In genomic region chr7:29565982-29566746, GRCh38 we compare ENCODE assay signal across 9 cellular contexts. TPM values are rescaled to one million over a fixed set of nuclear protein-coding genes. Genes with fewer than 3 reads are reported as not detected.
DNase-seq lines count a peak whose midpoint lies in the region; ATAC-seq and TF ChIP-seq lines count a peak whose summit lies in the region.
"Had no signal": no experiment of that assay in that cellular context is flagged by ENCODE, and none has a peak within 500 bp of the region (broad histone marks: within the 10 kb centered on the region; RNA-seq: fewer than 3 reads in every experiment).

No MANE protein-coding gene starts in this region.

- H3K27me3 ChIP-seq in BJ (ENCODE audit: control insufficient read depth, insufficient read depth, low read length) (peaks cover 10% of the 10 kb centered on the region), RWPE2 (ENCODE audit: insufficient read depth, poor library complexity, severe bottlenecking) (no peaks in the 10 kb centered on the region), parathyroid adenoma (ENCODE audit: control insufficient read depth, insufficient read depth, low read length) (no peaks in the 10 kb centered on the region)

- H3K79me2 ChIP-seq in parathyroid adenoma, result no peaks in the 10 kb centered on the region

- H3K4me2 ChIP-seq in parathyroid adenoma (ENCODE audit: low read length), result peak overlapping the region; percentile 63

- peak overlapping the region; percentile 54 for H3K4me3 Mint-ChIP-seq in glutamatergic neuron (ENCODE audit: unreplicated experiment)

- H3K4me3 ChIP-seq in BJ (ENCODE audit: low read depth, low read length) (peak overlapping the region; percentile 45), RWPE2 (ENCODE audit: severe bottlenecking) (no peak overlapping the region), parathyroid adenoma (ENCODE audit: low read depth, low read length) (peak overlapping the region; percentile 69)

- peak overlapping the region; percentile 64 for H2AFZ ChIP-seq in parathyroid adenoma

- H3K36me3 ChIP-seq in BJ (ENCODE audit: control insufficient read depth, insufficient read depth, low read length), result no peaks in the 10 kb centered on the region
- H3K36me3 ChIP-seq in RWPE2 (ENCODE audit: low read depth), result no peaks in the 10 kb centered on the region
- no peaks in the 10 kb centered on the region for H3K36me3 ChIP-seq in parathyroid adenoma (ENCODE audit: control insufficient read depth, insufficient read depth, low read length)

- DNase-seq in BJ (ENCODE audit: low read depth) (no peak), RWPE2 (ENCODE audit: low spot score) (peak; percentile 54), glutamatergic neuron (peak; percentile 33), NCI-H2107 (lab: John Stamatoyannopoulos, UW) (no peak), NCI-H82 (lab: John Stamatoyannopoulos, UW) (no peak)
- DNase-seq in stimulated activated CD4-positive, alpha-beta T cell treated with anti-CD3 and anti-CD28 coated beads, Interleukin-2, amount 100 ng/mL, for 48 hours, result no peak

- ATAC-seq in RWPE2 (ENCODE audit: low read depth) (no peak), HG03045 (IDR thresholded peaks at IDR 0.05; ENCODE audit: unreplicated experiment) (no peak)

- H3K27me3 Mint-ChIP-seq in glutamatergic neuron (ENCODE audit: unreplicated experiment), result peaks cover 21% of the 10 kb centered on the region

- CTCF ChIA-PET in BJ (lab: Yijun Ruan, JAX), result interaction anchor here (0.6 to 1.7 kb wide), 2 partner anchors 13 to 23 kb away, joined by 3 to 5 read pairs; no protein-coding TSS in a partner anchor

- H3K9me3 ChIP-seq in RWPE2 (ENCODE audit: severe bottlenecking), result no peaks in the 10 kb centered on the region
- H3K9me3 ChIP-seq in parathyroid adenoma (ENCODE audit: control insufficient read depth, low read length), result no peaks in the 10 kb centered on the region

- POLR2A ChIA-PET in BJ (lab: Charles Lee), result no interaction called here

- H3K4me1 ChIP-seq in RWPE2 (ENCODE audit: insufficient read depth, poor library complexity, severe bottlenecking) (peaks cover 9% of the 10 kb centered on the region), parathyroid adenoma (no peaks in the 10 kb centered on the region)

- peaks cover 4% of the 10 kb centered on the region for H3K4me1 Mint-ChIP-seq in glutamatergic neuron (ENCODE audit: low read depth, unreplicated experiment)

- no peak for TF ChIP-seq CTCF in BJ (IDR thresholded peaks at IDR 0.05; ENCODE audit: insufficient read depth, low read depth, low read length)
- TF ChIP-seq CTCF in RWPE2 (IDR thresholded peaks at IDR 0.05; ENCODE audit: poor library complexity, severe bottlenecking), result no peak
- no peak for TF ChIP-seq CTCF in glutamatergic neuron (IDR thresholded peaks at IDR 0.05; ENCODE audit: partially characterized antibody, unreplicated experiment)
- no peak for TF ChIP-seq CTCF in parathyroid adenoma (IDR thresholded peaks at IDR 0.05)

- no peaks in the 10 kb centered on the region for H3K36me3 Mint-ChIP-seq in glutamatergic neuron (ENCODE audit: unreplicated experiment)

- no peak overlapping the region for H3K9ac ChIP-seq in parathyroid adenoma

- H3K27ac ChIP-seq in RWPE2 (ENCODE audit: poor library complexity, severe bottlenecking) (no peak overlapping the region), parathyroid adenoma (no peak overlapping the region)

- no peak overlapping the region for H3K27ac Mint-ChIP-seq in glutamatergic neuron (ENCODE audit: unreplicated experiment)

- peaks cover 2% of the 10 kb centered on the region for H3K9me3 Mint-ChIP-seq in glutamatergic neuron (ENCODE audit: unreplicated experiment)

RNA-seq across cellular contexts. Expression of gene PRR15, which starts 2.5 kb away (rescaled TPM):
- polyA plus RNA-seq in BJ (2011; rRNA removed), result 0.11 and 0.63 TPM in 2 replicates
- polyA minus RNA-seq in BJ (2011; rRNA and poly(A)+ RNA removed), result 0.14 TPM in 1 of 2 replicates, not detected in the other
- not detected for total RNA-seq in glutamatergic neuron (ENCODE audit: unreplicated experiment)
- total RNA-seq: SK-MEL-5 had no signal

Comparison
In these comparisons a context has a peak if more than half of its experiments do, and no peak if none do; other contexts are left out.
1. DNase-seq: peak in RWPE2 (single experiment) and glutamatergic neuron (single experiment); none in BJ (single experiment), NCI-H2107 (single experiment), stimulated activated CD4-positive, alpha-beta T cell treated with anti-CD3 and anti-CD28 coated beads, Interleukin-2, amount 100 ng/mL, for 48 hours (0 of 2) and NCI-H82 (single experiment).